Comparison of ENCODE assay signal across 25 cellular contexts in the genomic region with DNA sequence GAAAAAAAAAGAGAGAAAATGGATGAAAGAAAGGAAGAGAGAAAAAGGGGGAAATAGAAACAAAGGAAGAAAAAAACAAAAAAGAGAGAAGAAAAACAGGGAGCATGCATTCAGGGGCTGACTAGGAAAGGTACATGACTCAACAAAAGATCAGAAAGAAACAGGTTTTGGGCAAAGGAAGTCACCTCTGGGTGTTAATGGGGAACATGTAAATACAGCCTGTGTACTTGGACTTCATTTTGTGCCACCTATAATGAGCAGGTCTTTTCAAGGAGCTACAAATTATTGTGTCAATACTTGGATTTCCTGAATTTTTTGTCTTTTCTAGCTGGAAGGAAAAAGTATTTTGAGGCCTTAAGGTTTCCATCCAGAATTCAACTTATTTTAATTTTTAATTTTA. TPM values are rescaled to one million over a fixed set of nuclear protein-coding genes. Genes with fewer than 3 reads are reported as not detected.
"Had no signal": no experiment of that assay in that cellular context is flagged by ENCODE, and none has a peak within 500 bp of the region (broad histone marks: within the 10 kb centered on the region; RNA-seq: fewer than 3 reads in every experiment).

No MANE protein-coding gene starts in this region.

- ATAC-seq: activated CD4-positive, alpha-beta T cell treated with anti-CD3 and anti-CD28 coated beads for 36 hours; activated CD8-positive, alpha-beta T cell treated with anti-CD3 and anti-CD28 coated beads, Interleukin-2, amount 10 ng/mL, durations not matched to agents 7 days and 5 days; body of pancreas; Panc1; Right ventricle myocardium inferior; T-cell had no signal

- H3K36me3 ChIP-seq: ascending aorta, MG63 had no signal

- H3K4me3 ChIP-seq: ascending aorta, body of pancreas, coronary artery, MG63, SK-N-MC had no signal

- H3K4me3 Mint-ChIP-seq: activated CD4-positive, alpha-beta T cell treated with anti-CD3 and anti-CD28 coated beads for 36 hours; activated CD8-positive, alpha-beta T cell treated with anti-CD3 and anti-CD28 coated beads, Interleukin-2, amount 10 ng/mL, durations not matched to agents 7 days and 5 days; T-cell had no signal

- FAIRE-seq: bronchial epithelial cell had no signal

- DNase-seq: activated CD4-positive, alpha-beta T cell treated with anti-CD3 and anti-CD28 coated beads for 36 hours; activated CD8-positive, alpha-beta memory T cell treated with anti-CD3 and anti-CD28 coated beads, Interleukin-2, amount 50 U/mL, for 48 hours; activated CD8-positive, alpha-beta T cell treated with anti-CD3 and anti-CD28 coated beads, Interleukin-2, amount 10 ng/mL, durations not matched to agents 7 days and 5 days; activated naive CD4-positive, alpha-beta T cell treated with anti-CD3 and anti-CD28 coated beads, Interleukin-2, amount 50 U/mL, for 16 hours; activated T-cell treated with anti-CD3 and anti-CD28 coated beads, Interleukin-2, amount 50 U/mL, for 1 hour; amniotic stem cell; body of pancreas; central memory CD4-positive, alpha-beta T cell; MG63; MV-4-11; NCI-H1092 treated with DMSO at 0.1 percent for 48 hours; NCI-H1417 treated with DMSO at 0.1 percent for 48 hours; NCI-H1694 treated with DMSO at 0.1 percent for 48 hours; NCI-H510A treated with DMSO at 0.1 percent for 48 hours; OCI-M1; RPMI8226; T-cell had no signal

- H3K9me3 Mint-ChIP-seq: T-cell had no signal

- H3K36me3 Mint-ChIP-seq: T-cell had no signal

- H3K27me3 Mint-ChIP-seq: T-cell had no signal

- H3K9me3 ChIP-seq: ascending aorta, body of pancreas had no signal

- H3K27ac Mint-ChIP-seq: activated CD4-positive, alpha-beta T cell treated with anti-CD3 and anti-CD28 coated beads for 36 hours; activated CD8-positive, alpha-beta T cell treated with anti-CD3 and anti-CD28 coated beads, Interleukin-2, amount 10 ng/mL, durations not matched to agents 7 days and 5 days; T-cell had no signal

- H3K4me1 ChIP-seq: ascending aorta, body of pancreas had no signal

- H3K27me3 ChIP-seq: ascending aorta, body of pancreas, MG63 had no signal

- H3K4me1 Mint-ChIP-seq: activated CD4-positive, alpha-beta T cell treated with anti-CD3 and anti-CD28 coated beads for 36 hours; T-cell had no signal

- H3K27ac ChIP-seq: ascending aorta, body of pancreas, coronary artery, SK-N-MC, VCaP had no signal

RNA-seq across cellular contexts. Expression of a gene that starts 54.6 kb away (rescaled TPM):
- total RNA-seq: activated CD4-positive, alpha-beta T cell treated with anti-CD3 and anti-CD28 coated beads for 36 hours; activated CD8-positive, alpha-beta T cell treated with anti-CD3 and anti-CD28 coated beads, Interleukin-2, amount 10 ng/mL, durations not matched to agents 7 days and 5 days; body of pancreas; bronchial epithelial cell; T-helper 2 cell treated with Interferon-gamma antibody and Interleukin-4, amounts not matched to agents 100 ng/mL and 5 ng/mL, for 36 hours had no signal
